ENCODE assay signal across 18 cellular contexts in genomic region chr3:16066975-16067374, GRCh38.
A peak's percentile ranks its signal among the peaks of the same experiment; 100 is the strongest.
DNase-seq lines count a peak whose midpoint lies in the region; ATAC-seq, FAIRE-seq and TF ChIP-seq lines count a peak whose summit lies in the region.
"Had no signal": no experiment of that assay in that cellular context is flagged by ENCODE, and none has a peak within 500 bp of the region (broad histone marks: within the 10 kb centered on the region; RNA-seq: fewer than 3 reads in every experiment).

No MANE protein-coding gene starts in this region.

- dilution Hi-C loops in keratinocyte (cut with MboI; ENCODE audit: extremely low pct_ligation_motif_present, low sequenced_read_pairs) = no loop called here

- intact Hi-C loops in PC-3 (cut with micrococcal nuclease) = no loop called here
- intact Hi-C loops in HepG2 (cut with micrococcal nuclease; ENCODE audit: unreplicated experiment) = loop anchor here (10.0 kb wide), 1 partner anchor 462 kb away; the partner anchor contains the start of genes BTD and HACL1

- BruUV-seq in PC-3 (replicated peaks; lab: Mats Ljungman, UMichigan) (no TSS peak), HepG2 (replicated peaks; lab: Mats Ljungman, UMichigan) (no TSS peak)

- peaks cover 19% of the 10 kb centered on the region for H3F3A ChIP-seq in PC-3 (ENCODE audit: low read length, unreplicated experiment)

- H3K79me2 ChIP-seq in PC-3 (ENCODE audit: low read length) = no peaks in the 10 kb centered on the region
- H3K79me2 ChIP-seq in keratinocyte (ENCODE audit: control insufficient read depth, insufficient read depth, low read length) = no peaks in the 10 kb centered on the region
- H3K79me2 ChIP-seq in HepG2 (ENCODE audit: insufficient read depth, low read length) = no peaks in the 10 kb centered on the region

- H3K4me1 ChIP-seq in PC-3 (ENCODE audit: insufficient read depth, low read length) (peaks cover 60% of the 10 kb centered on the region), keratinocyte (ENCODE audit: control insufficient read depth, extremely low read depth, insufficient read depth, low read length) (peaks cover 58% of the 10 kb centered on the region), HepG2 (ENCODE audit: insufficient read depth, low read length) (peaks cover 41% of the 10 kb centered on the region)

- no peaks in the 10 kb centered on the region for H3K9me1 ChIP-seq in keratinocyte (ENCODE audit: control insufficient read depth, extremely low read depth, insufficient read depth, low read length)

- no peak overlapping the region for H3K4me3 ChIP-seq in AG09309 (ENCODE audit: control insufficient read depth, low read depth, low read length)
- H3K4me3 ChIP-seq in PC-3 (ENCODE audit: low read length) = no peak overlapping the region
- H3K4me3 ChIP-seq in bronchial epithelial cell (ENCODE audit: low read depth, low read length) = no peak overlapping the region
- H3K4me3 ChIP-seq in keratinocyte (ENCODE audit: control insufficient read depth in 2 of 3, extremely low read depth in 1 of 3, insufficient read depth in 2 of 3, low read depth in 1 of 3, low read length in 3 of 3) = no peak overlapping the region
- no peak overlapping the region for H3K4me3 ChIP-seq in HepG2 (replicated peaks in 1 of 3; ENCODE audit: insufficient read depth in 1 of 3, low read depth in 2 of 3, low read length in 3 of 3)
- H3K4me3 ChIP-seq: SK-N-MC had no signal

- TF ChIP-seq POLR2A in HepG2 (IDR thresholded peaks at IDR 0.05; ENCODE audit: insufficient read depth in 1 of 2, low read depth in 2 of 2, low read length in 2 of 2) = no peak

- peak; percentile 90 for DNase-seq in AG09309 (ENCODE audit: low read depth)
- DNase-seq in PC-3 = peak; percentile 25
- peak; percentile 34 for DNase-seq in bronchial epithelial cell (ENCODE audit: low read depth)
- peak; percentile 100 for DNase-seq in keratinocyte (ENCODE audit: low read depth, low spot score)
- no peak for DNase-seq in NCI-H82 treated with DMSO at 0.1 percent for 48 hours (lab: John Stamatoyannopoulos, UW; ENCODE audit: unreplicated experiment)
- DNase-seq in HepG2 (ENCODE audit: low spot score) = no peak
- no peak for DNase-seq in COLO829 (ENCODE audit: low spot score)
- DNase-seq: activated CD4-positive, alpha-beta memory T cell treated with anti-CD3 and anti-CD28 coated beads, Interleukin-2, amount 10 ng/mL, durations not matched to agents 7 days and 5 days; activated naive CD8-positive, alpha-beta T cell treated with anti-CD3 and anti-CD28 coated beads for 36 hours; AML-193; cerebellar nuclear complex; DMS 273 treated with DMSO at 0.1 percent for 48 hours; immature natural killer cell; NCI-H2029; NCI-H524; stimulated activated naive CD8-positive, alpha-beta T cell treated with anti-CD3 and anti-CD28 coated beads, Interleukin-15, amount 100 ng/mL, for 72 hours had no signal

- H3K27ac ChIP-seq in PC-3 (ENCODE audit: low read length) (peak overlapping the region; percentile 78), keratinocyte (ENCODE audit: control insufficient read depth, insufficient read depth, low read length) (peak overlapping the region; percentile 98), HepG2 (ENCODE audit: extremely low read length, insufficient read depth, low read length) (no peak overlapping the region)
- H3K27ac ChIP-seq: SK-N-MC had no signal

- H4K20me1 ChIP-seq in PC-3 (ENCODE audit: low read length) = no peaks in the 10 kb centered on the region
- H4K20me1 ChIP-seq in keratinocyte (ENCODE audit: control insufficient read depth, extremely low read depth, insufficient read depth, low read length) = no peaks in the 10 kb centered on the region
- no peaks in the 10 kb centered on the region for H4K20me1 ChIP-seq in HepG2 (ENCODE audit: insufficient read depth, low read length)

- POLR2A ChIA-PET in PC-3 (lab: Charles Lee; ENCODE audit: unreplicated experiment) (no interaction called here), HepG2 (lab: Yijun Ruan, JAX) (no interaction called here)

- no peak for TF ChIP-seq RAD21 in HepG2 (CRISPR knock-in tag; IDR thresholded peaks at IDR 0.05)

- no peak for TF ChIP-seq EP300 in HepG2 (IDR thresholded peaks at IDR 0.05; ENCODE audit: low read depth in 2 of 2, low read length in 2 of 2)
- TF ChIP-seq EP300 in HepG2 (CRISPR knock-in tag; IDR thresholded peaks at IDR 0.05; ENCODE audit: borderline replicate concordance) = no peak

- ATAC-seq in PC-3 = no peak
- ATAC-seq in HG02840 (IDR thresholded peaks at IDR 0.05; ENCODE audit: low FRiP score, unreplicated experiment) = no peak
- ATAC-seq in HepG2 = no peak
- ATAC-seq: stimulated activated naive CD8-positive, alpha-beta T cell treated with anti-CD3 and anti-CD28 coated beads, Interleukin-15, amount 100 ng/mL, for 72 hours had no signal

- CTCF ChIA-PET in PC-3 (lab: Charles Lee) (no interaction called here), HepG2 (lab: Yijun Ruan, JAX; ENCODE audit: low intra/inter-chr PET ratio, low total read pairs) (no interaction called here)

- TF ChIP-seq CTCF in AG09309 (IDR thresholded peaks at IDR 0.05; ENCODE audit: control insufficient read depth, insufficient read depth, low read depth, low read length, missing control alignments) = no peak
- no peak for TF ChIP-seq CTCF in PC-3 (conservative IDR thresholded peaks at IDR 0.05; ENCODE audit: low read depth, low read length)
- no peak for TF ChIP-seq CTCF in bronchial epithelial cell (IDR thresholded peaks at IDR 0.05; ENCODE audit: insufficient read depth, low read length, severe bottlenecking)
- no peak for TF ChIP-seq CTCF in keratinocyte (optimal IDR thresholded peaks at IDR 0.05 in 1 of 3, IDR thresholded peaks at IDR 0.05 in 1 of 3, conservative IDR thresholded peaks at IDR 0.05 in 1 of 3; ENCODE audit: extremely low read depth in 1 of 3, insufficient read depth in 2 of 3, low read length in 3 of 3)
- TF ChIP-seq CTCF in HepG2 (CRISPR knock-in tag; IDR thresholded peaks at IDR 0.05) = no peak

- FAIRE-seq in bronchial epithelial cell (lab: Jason Lieb, UNC) (no peak), keratinocyte (lab: Jason Lieb, UNC) (peak; percentile 85), HepG2 (lab: Jason Lieb, UNC) (no peak)

- H3K36me3 ChIP-seq in PC-3 (ENCODE audit: low read depth, low read length) = no peaks in the 10 kb centered on the region
- H3K36me3 ChIP-seq in bronchial epithelial cell (ENCODE audit: control insufficient read depth, insufficient read depth, low read length) = no peaks in the 10 kb centered on the region
- no peaks in the 10 kb centered on the region for H3K36me3 ChIP-seq in keratinocyte (ENCODE audit: control insufficient read depth in 2 of 2, extremely low read depth in 1 of 2, insufficient read depth in 2 of 2, low read length in 2 of 2)
- no peaks in the 10 kb centered on the region for H3K36me3 ChIP-seq in HepG2 (replicated peaks in 1 of 2; ENCODE audit: control insufficient read depth in 1 of 2, insufficient read depth in 2 of 2, low read length in 2 of 2)

- H3K9me2 ChIP-seq in PC-3 (replicated peaks; ENCODE audit: low read length) = no peaks in the 10 kb centered on the region

- H3K9ac ChIP-seq in PC-3 (ENCODE audit: low read length) (no peak overlapping the region), keratinocyte (ENCODE audit: control insufficient read depth, extremely low read depth, insufficient read depth, low read length) (peak overlapping the region; percentile 73), HepG2 (ENCODE audit: insufficient read depth, low read depth, low read length) (no peak overlapping the region)

- in situ Hi-C loops in HepG2 (cut with HindIII; ENCODE audit: extremely low pct_ligation_motif_present, low pct_unique_long_range_greater_than_20kb) = no loop called here

- H3K4me2 ChIP-seq in PC-3 (ENCODE audit: low read length) (peak overlapping the region; percentile 57; the same call in 1 of the 2 replicates), keratinocyte (ENCODE audit: control insufficient read depth, extremely low read depth, insufficient read depth, low read depth, low read length) (peak overlapping the region; percentile 50), HepG2 (ENCODE audit: low read depth, low read length) (no peak overlapping the region)

- H2AFZ ChIP-seq in PC-3 (ENCODE audit: low read length) (no peak overlapping the region), keratinocyte (ENCODE audit: control insufficient read depth, low read length) (no peak overlapping the region), HepG2 (ENCODE audit: low read length) (no peak overlapping the region)

- no peaks in the 10 kb centered on the region for H3K9me3 ChIP-seq in PC-3 (ENCODE audit: low read length)
- no peaks in the 10 kb centered on the region for H3K9me3 ChIP-seq in keratinocyte (ENCODE audit: control insufficient read depth, low read depth, low read length)
- no peaks in the 10 kb centered on the region for H3K9me3 ChIP-seq in HepG2 (ENCODE audit: low read length)

- H3K27me3 ChIP-seq in PC-3 (ENCODE audit: low read length) = no peaks in the 10 kb centered on the region
- no peaks in the 10 kb centered on the region for H3K27me3 ChIP-seq in bronchial epithelial cell (ENCODE audit: control insufficient read depth, insufficient read depth, low read length)
- no peaks in the 10 kb centered on the region for H3K27me3 ChIP-seq in keratinocyte (ENCODE audit: control insufficient read depth, extremely low read depth, insufficient read depth, low read length)
- H3K27me3 ChIP-seq in HepG2 (ENCODE audit: control insufficient read depth in 1 of 2, insufficient read depth in 2 of 2, low read length in 2 of 2) = no peaks in the 10 kb centered on the region; a peak in 1 of 5 replicates

- WGBS in HepG2 (ENCODE audit: low lambda C conversion rate) = 87% methylated on average over 6 of the region's 6 CpGs

TF ChIP-seq in HepG2, 621 proteins besides CTCF, POLR2A, EP300 and RAD21 (continues in another document):
- no peak for TF ChIP-seq IKZF5 (CRISPR knock-in tag; IDR thresholded peaks at IDR 0.05)
- no peak for TF ChIP-seq ZFAT (CRISPR knock-in tag; conservative IDR thresholded peaks at IDR 0.05)
- no peak for TF ChIP-seq ADNP (CRISPR knock-in tag; IDR thresholded peaks at IDR 0.05)
- no peak for TF ChIP-seq ZNF343 (CRISPR knock-in tag; IDR thresholded peaks at IDR 0.05)
- TF ChIP-seq RBFOX2 (IDR thresholded peaks at IDR 0.05; ENCODE audit: low read depth, low read length) = no peak
- TF ChIP-seq ZFP36L2 (CRISPR knock-in tag; IDR thresholded peaks at IDR 0.05) = no peak
- TF ChIP-seq SP1 (IDR thresholded peaks at IDR 0.05) = no peak
- no peak for TF ChIP-seq SP1 (CRISPR knock-in tag; IDR thresholded peaks at IDR 0.05)
- no peak for TF ChIP-seq ZNF644 (CRISPR knock-in tag; IDR thresholded peaks at IDR 0.05; ENCODE audit: low read depth)

Comparison
In these comparisons a context has a peak if more than half of its experiments do, and no peak if none do; other contexts are left out.
1. DNase-seq: peak in AG09309 (single experiment), PC-3 (single experiment), bronchial epithelial cell (single experiment) and keratinocyte (single experiment); none in NCI-H82 treated with DMSO at 0.1 percent for 48 hours (single experiment), HepG2 (single experiment) and COLO829 (single experiment).